29 cellular contexts compared by ENCODE assay signal in genomic region chr3:155010416-155010815, GRCh38.
"Had no signal": no experiment of that assay in that cellular context is flagged by ENCODE, and none has a peak within 500 bp of the region (broad histone marks: within the 10 kb centered on the region; RNA-seq: fewer than 3 reads in every experiment).

No MANE protein-coding gene starts in this region.

- H3K4me1 ChIP-seq: Peyer's patch had no signal

- ATAC-seq: activated CD8-positive, alpha-beta T cell treated with anti-CD3 and anti-CD28 coated beads, Interleukin-2, amount 10 ng/mL, durations not matched to agents 7 days and 5 days; T-helper 17 cell; WTC11 had no signal

- H3K4me3 ChIP-seq: cardiac muscle cell, Peyer's patch, SJSA1 had no signal

- H3K27ac Mint-ChIP-seq: activated CD8-positive, alpha-beta T cell treated with anti-CD3 and anti-CD28 coated beads, Interleukin-2, amount 10 ng/mL, durations not matched to agents 7 days and 5 days; activated naive CD4-positive, alpha-beta T cell treated with anti-CD3 and anti-CD28 coated beads for 36 hours; activated naive CD8-positive, alpha-beta T cell; activated T-cell treated with anti-CD3 and anti-CD28 coated beads, Interleukin-2, amount 50 U/mL, for 24 hours; activated T-helper 1 cell treated with anti-CD3 and anti-CD28 coated beads, Interleukin-12 subunit alpha, Interleukin-12 subunit beta, Interleukin-2, Interleukin-4 antibody, amounts not matched to agents 30 ng/mL and 10 ng/mL and 1 ng/mL, durations not matched to agents 14 hours and 24 hours and 36 hours; T-helper 17 cell; WTC11 had no signal

- H3K9me3 Mint-ChIP-seq: activated T-cell treated with anti-CD3 and anti-CD28 coated beads, Interleukin-2, amount 50 U/mL, for 24 hours; activated T-helper 1 cell treated with anti-CD3 and anti-CD28 coated beads, Interleukin-12 subunit alpha, Interleukin-12 subunit beta, Interleukin-2, Interleukin-4 antibody, amounts not matched to agents 30 ng/mL and 10 ng/mL and 1 ng/mL, durations not matched to agents 14 hours and 24 hours and 36 hours had no signal

- DNase-seq: activated CD4-positive, alpha-beta T cell treated with anti-CD3 and anti-CD28 coated beads for 48 hours; activated CD4-positive, alpha-beta T cell treated with anti-CD3 and anti-CD28 coated beads, Interleukin-2, amount 50 U/mL, for 4 hours; activated CD4-positive, CD25-positive, alpha-beta regulatory T cell treated with anti-CD3 and anti-CD28 coated beads, Interleukin-2, amount 50 U/mL, for 72 hours; activated CD8-positive, alpha-beta T cell treated with anti-CD3 and anti-CD28 coated beads, Interleukin-2, amount 10 ng/mL, durations not matched to agents 7 days and 5 days; activated effector memory CD4-positive, alpha-beta T cell treated with anti-CD3 and anti-CD28 coated beads, Interleukin-2, amount 50 U/mL, for 16 hours; activated naive CD4-positive, alpha-beta T cell treated with anti-CD3 and anti-CD28 coated beads for 36 hours; activated T-cell treated with anti-CD3 and anti-CD28 coated beads, Interleukin-2, amount 50 U/mL, for 24 hours; amygdala; brain microvascular endothelial cell; cerebellar nuclear complex; NCI-H1092; NCI-H1417 treated with DMSO at 0.1 percent for 48 hours; NCI-H1694; NCI-H2029 treated with DMSO at 0.1 percent for 48 hours; NCI-H345; NCI-H510A; NCI-H69; NK-92 treated with Interleukin-12 subunit alpha and Interleukin-12 subunit beta, amount 100 ng/mL, for 24 hours; Peyer's patch; Right ventricle myocardium superior; T-helper 17 cell; T-helper 9 cell had no signal

- H3K9ac ChIP-seq: KMS-11 had no signal

- H3K27me3 ChIP-seq: brain microvascular endothelial cell, cardiac muscle cell, Peyer's patch, SJSA1 had no signal

- H3K4me2 ChIP-seq: KMS-11 had no signal

- H3K36me3 ChIP-seq: brain microvascular endothelial cell, cardiac muscle cell, Peyer's patch, SJSA1 had no signal

- H3K9me3 ChIP-seq: Peyer's patch, SJSA1 had no signal

- H3K27ac ChIP-seq: brain microvascular endothelial cell, cardiac muscle cell, KMS-11, Peyer's patch, RWPE1, SJSA1 had no signal

- H3K36me3 Mint-ChIP-seq: activated naive CD8-positive, alpha-beta T cell had no signal

- H3K4me3 Mint-ChIP-seq: activated CD8-positive, alpha-beta T cell treated with anti-CD3 and anti-CD28 coated beads, Interleukin-2, amount 10 ng/mL, durations not matched to agents 7 days and 5 days; activated naive CD4-positive, alpha-beta T cell treated with anti-CD3 and anti-CD28 coated beads for 36 hours; activated naive CD8-positive, alpha-beta T cell; activated T-cell treated with anti-CD3 and anti-CD28 coated beads, Interleukin-2, amount 50 U/mL, for 24 hours; activated T-helper 1 cell treated with anti-CD3 and anti-CD28 coated beads, Interleukin-12 subunit alpha, Interleukin-12 subunit beta, Interleukin-2, Interleukin-4 antibody, amounts not matched to agents 30 ng/mL and 10 ng/mL and 1 ng/mL, durations not matched to agents 14 hours and 24 hours and 36 hours; T-helper 17 cell; WTC11 had no signal

- H3K27me3 Mint-ChIP-seq: activated naive CD8-positive, alpha-beta T cell; activated T-cell treated with anti-CD3 and anti-CD28 coated beads, Interleukin-2, amount 50 U/mL, for 24 hours; T-helper 17 cell had no signal

- H3K4me1 Mint-ChIP-seq: T-helper 17 cell had no signal
